ENCODE assay signal across 19 cellular contexts in genomic region chr2:47141520-47141919, GRCh38. TPM values are rescaled to one million over a fixed set of nuclear protein-coding genes. Genes with fewer than 3 reads are reported as not detected.
DNase-seq lines count a peak whose midpoint lies in the region; ATAC-seq and TF ChIP-seq lines count a peak whose summit lies in the region.
"Had no signal": no experiment of that assay in that cellular context is flagged by ENCODE, and none has a peak within 500 bp of the region (broad histone marks: within the 10 kb centered on the region; RNA-seq: fewer than 3 reads in every experiment).

No MANE protein-coding gene starts in this region.

- H3K9me3 Mint-ChIP-seq in activated naive CD4-positive, alpha-beta T cell treated with anti-CD3 and anti-CD28 coated beads for 36 hours = peaks cover 18% of the 10 kb centered on the region
- H3K9me3 Mint-ChIP-seq in activated T-helper 17 cell treated with anti-CD3 and anti-CD28 coated beads, Interleukin-2, amount 50 U/mL, for 72 hours = peaks cover 10% of the 10 kb centered on the region
- peaks cover under 1% of the 10 kb centered on the region for H3K9me3 Mint-ChIP-seq in Caco-2 (ENCODE audit: unreplicated experiment)

- H3K36me3 ChIP-seq in smooth muscle cell (ENCODE audit: low read depth) = no peaks in the 10 kb centered on the region
- H3K36me3 ChIP-seq in Caco-2 (ENCODE audit: control insufficient read depth, insufficient read depth, low read length) = peaks cover 2% of the 10 kb centered on the region

- H3K9ac ChIP-seq in smooth muscle cell (ENCODE audit: low read depth) = no peak overlapping the region
- H3K9ac ChIP-seq: BLaER1 had no signal

- H3K27ac Mint-ChIP-seq in activated naive CD4-positive, alpha-beta T cell treated with anti-CD3 and anti-CD28 coated beads for 36 hours = peak overlapping the region; percentile 16
- peak overlapping the region; percentile 67 for H3K27ac Mint-ChIP-seq in activated T-helper 17 cell treated with anti-CD3 and anti-CD28 coated beads, Interleukin-2, amount 50 U/mL, for 72 hours
- no peak overlapping the region for H3K27ac Mint-ChIP-seq in Caco-2 (ENCODE audit: unreplicated experiment)
- H3K27ac Mint-ChIP-seq: CD4-positive, alpha-beta memory T cell; CD4-positive, CD25-positive, alpha-beta regulatory T cell had no signal

- H3K27me3 Mint-ChIP-seq in activated naive CD4-positive, alpha-beta T cell treated with anti-CD3 and anti-CD28 coated beads for 36 hours (ENCODE audit: low read depth) = no peaks in the 10 kb centered on the region
- H3K27me3 Mint-ChIP-seq in activated T-helper 17 cell treated with anti-CD3 and anti-CD28 coated beads, Interleukin-2, amount 50 U/mL, for 72 hours = no peaks in the 10 kb centered on the region
- H3K27me3 Mint-ChIP-seq in Caco-2 (ENCODE audit: insufficient read depth, unreplicated experiment) = no peaks in the 10 kb centered on the region
- H3K27me3 Mint-ChIP-seq: CD4-positive, alpha-beta memory T cell; CD8-positive, alpha-beta memory T cell had no signal

- peak; percentile 72 for ATAC-seq in activated T-helper 17 cell treated with anti-CD3 and anti-CD28 coated beads, Interleukin-2, amount 50 U/mL, for 72 hours (replicated peaks)

- POLR2A ChIA-PET in Caco-2 (lab: Charles Lee) = no interaction called here

- H3K27ac ChIP-seq in smooth muscle cell (ENCODE audit: low read depth) = peak overlapping the region; percentile 71
- H3K27ac ChIP-seq: BLaER1 had no signal

- H3F3A ChIP-seq in smooth muscle cell (ENCODE audit: low read depth) = peaks cover 14% of the 10 kb centered on the region

- H3K9me3 ChIP-seq in smooth muscle cell (replicated peaks; ENCODE audit: low read depth) (no peaks in the 10 kb centered on the region), Caco-2 (0 out of 2 replicates have a peak, but pooled peaks cover 5% of the 10 kb centered on the region)
- H3K9me3 ChIP-seq: BE2C, BLaER1 had no signal

- BruUV-seq in Caco-2 (replicated peaks; lab: Mats Ljungman, UMichigan) = no TSS peak

- H3K4me1 Mint-ChIP-seq in activated naive CD4-positive, alpha-beta T cell treated with anti-CD3 and anti-CD28 coated beads for 36 hours (ENCODE audit: low read depth) = peaks cover 8% of the 10 kb centered on the region
- H3K4me1 Mint-ChIP-seq in activated T-helper 17 cell treated with anti-CD3 and anti-CD28 coated beads, Interleukin-2, amount 50 U/mL, for 72 hours = peaks cover 3% of the 10 kb centered on the region
- H3K4me1 Mint-ChIP-seq in Caco-2 (ENCODE audit: low read depth, unreplicated experiment) = no peaks in the 10 kb centered on the region
- H3K4me1 Mint-ChIP-seq: CD4-positive, alpha-beta memory T cell; CD8-positive, alpha-beta memory T cell had no signal

- TF ChIP-seq CTCF in smooth muscle cell (IDR thresholded peaks at IDR 0.05; ENCODE audit: borderline replicate concordance, insufficient read depth, poor library complexity, severe bottlenecking) (no peak), Caco-2 (IDR thresholded peaks at IDR 0.05; ENCODE audit: insufficient read depth in 1 of 2, low read depth in 1 of 2, low read length in 1 of 2, severe bottlenecking in 1 of 2, unreplicated experiment in 1 of 2) (no peak)

- no peaks in the 10 kb centered on the region for H3K79me2 ChIP-seq in smooth muscle cell (ENCODE audit: low read depth)

- CTCF ChIA-PET in activated naive CD4-positive, alpha-beta T cell treated with anti-CD3 and anti-CD28 coated beads for 36 hours (lab: Charles Lee) = interaction anchor here (0.7 kb wide), 2 partner anchors 9 to 78 kb away, joined by 3 to 4 read pairs; no protein-coding TSS in a partner anchor
- CTCF ChIA-PET in Caco-2 (lab: Charles Lee) = no interaction called here

- no peak overlapping the region for H3K4me3 Mint-ChIP-seq in activated naive CD4-positive, alpha-beta T cell treated with anti-CD3 and anti-CD28 coated beads for 36 hours
- H3K4me3 Mint-ChIP-seq in activated T-helper 17 cell treated with anti-CD3 and anti-CD28 coated beads, Interleukin-2, amount 50 U/mL, for 72 hours = no peak overlapping the region
- no peak overlapping the region for H3K4me3 Mint-ChIP-seq in Caco-2 (ENCODE audit: unreplicated experiment)
- H3K4me3 Mint-ChIP-seq: CD4-positive, alpha-beta memory T cell; CD4-positive, CD25-positive, alpha-beta regulatory T cell; CD8-positive, alpha-beta memory T cell had no signal

- no peak overlapping the region for H3K4me2 ChIP-seq in smooth muscle cell
- H3K4me2 ChIP-seq: BLaER1 had no signal

- intact Hi-C loops in activated naive CD4-positive, alpha-beta T cell treated with anti-CD3 and anti-CD28 coated beads for 36 hours (cut with micrococcal nuclease) = no loop called here
- intact Hi-C loops in Caco-2 (cut with micrococcal nuclease; ENCODE audit: unreplicated experiment) = no loop called here

- H3K4me1 ChIP-seq in smooth muscle cell (ENCODE audit: low read depth) (no peaks in the 10 kb centered on the region), Caco-2 (peaks cover 15% of the 10 kb centered on the region)
- H3K4me1 ChIP-seq: BE2C, BLaER1 had no signal

- WGBS in smooth muscle cell (ENCODE audit: low lambda C conversion rate) = 83% methylated on average over 3 of the region's 3 CpGs

- H3K4me3 ChIP-seq in smooth muscle cell (no peak overlapping the region), Caco-2 (ENCODE audit: low read depth, low read length) (no peak overlapping the region)
- H3K4me3 ChIP-seq: BLaER1 had no signal

- no peak for DNase-seq in activated naive CD4-positive, alpha-beta T cell treated with anti-CD3 and anti-CD28 coated beads for 36 hours
- no peak for DNase-seq in activated naive CD4-positive, alpha-beta T cell treated with Interleukin-2 at 50 U/mL for 16 hours
- DNase-seq in smooth muscle cell (lab: John Stamatoyannopoulos, UW; ENCODE audit: unreplicated experiment) = no peak
- DNase-seq in midbrain (lab: John Stamatoyannopoulos, UW) = no peak
- no peak for DNase-seq in Caco-2
- DNase-seq in RKO (ENCODE audit: low spot score) = no peak
- DNase-seq: 8988T; ACHN; BE2C; C1 segment of cervical spinal cord; Calu3; CD4-positive, alpha-beta memory T cell; CD4-positive, CD25-positive, alpha-beta regulatory T cell; CD8-positive, alpha-beta memory T cell; COR-L47; DMS79 treated with DMSO at 0.1 percent for 48 hours; GF-D8 had no signal

- peaks cover 32% of the 10 kb centered on the region for H3K36me3 Mint-ChIP-seq in activated naive CD4-positive, alpha-beta T cell treated with anti-CD3 and anti-CD28 coated beads for 36 hours (ENCODE audit: low read depth)
- H3K36me3 Mint-ChIP-seq in activated T-helper 17 cell treated with anti-CD3 and anti-CD28 coated beads, Interleukin-2, amount 50 U/mL, for 72 hours (ENCODE audit: low read depth) = peaks cover 42% of the 10 kb centered on the region
- H3K36me3 Mint-ChIP-seq in Caco-2 (ENCODE audit: insufficient read depth, unreplicated experiment) = peaks cover 31% of the 10 kb centered on the region

- no peak overlapping the region for H2AFZ ChIP-seq in smooth muscle cell (ENCODE audit: low read depth)

- no peaks in the 10 kb centered on the region for H4K20me1 ChIP-seq in smooth muscle cell (ENCODE audit: low read depth)
- H4K20me1 ChIP-seq: BLaER1 had no signal

- H3K27me3 ChIP-seq in smooth muscle cell (ENCODE audit: low read depth) (no peaks in the 10 kb centered on the region), Caco-2 (replicated peaks; ENCODE audit: control insufficient read depth, insufficient read depth, low read length) (no peaks in the 10 kb centered on the region)
- H3K27me3 ChIP-seq: BE2C, BLaER1 had no signal

RNA-seq across cellular contexts. Expression of gene STPG4, which starts 13.6 kb away (rescaled TPM):
- under 1 TPM in 1 of 2 experiments, not detected in 1; 0.27 TPM for total RNA-seq in activated naive CD4-positive, alpha-beta T cell treated with anti-CD3 and anti-CD28 coated beads for 36 hours
- under 1 TPM; 0.19 to 0.50 TPM for total RNA-seq in activated T-helper 17 cell treated with anti-CD3 and anti-CD28 coated beads, Interleukin-2, amount 50 U/mL, for 72 hours
- 0.36 and 0.54 TPM in 2 replicates for total RNA-seq in smooth muscle cell
- 1.9 TPM in 1 of 2 replicates, not detected in the other for polyA plus RNA-seq in smooth muscle cell
- total RNA-seq in Caco-2 (2022) = 0.46 and 0.79 TPM in 2 replicates
- total RNA-seq: CD8-positive, alpha-beta memory T cell had no signal
- polyA plus RNA-seq: CD4-positive, alpha-beta memory T cell; CD4-positive, CD25-positive, alpha-beta regulatory T cell; CD8-positive, alpha-beta memory T cell had no signal

RNA-seq across cellular contexts. Expression of gene CALM2, which starts 34.8 kb away (rescaled TPM):
- 100 to 1,000 TPM; 445 to 449 TPM for total RNA-seq in activated naive CD4-positive, alpha-beta T cell treated with anti-CD3 and anti-CD28 coated beads for 36 hours
- 100 to 1,000 TPM; 243 to 348 TPM for total RNA-seq in activated T-helper 17 cell treated with anti-CD3 and anti-CD28 coated beads, Interleukin-2, amount 50 U/mL, for 72 hours
- total RNA-seq in smooth muscle cell (937 and 981 TPM in 2 replicates), Caco-2 (2022) (806 and 843 TPM in 2 replicates)
- polyA plus RNA-seq in smooth muscle cell = 930 and 1,035 TPM in 2 replicates
